In the genomic region with DNA sequence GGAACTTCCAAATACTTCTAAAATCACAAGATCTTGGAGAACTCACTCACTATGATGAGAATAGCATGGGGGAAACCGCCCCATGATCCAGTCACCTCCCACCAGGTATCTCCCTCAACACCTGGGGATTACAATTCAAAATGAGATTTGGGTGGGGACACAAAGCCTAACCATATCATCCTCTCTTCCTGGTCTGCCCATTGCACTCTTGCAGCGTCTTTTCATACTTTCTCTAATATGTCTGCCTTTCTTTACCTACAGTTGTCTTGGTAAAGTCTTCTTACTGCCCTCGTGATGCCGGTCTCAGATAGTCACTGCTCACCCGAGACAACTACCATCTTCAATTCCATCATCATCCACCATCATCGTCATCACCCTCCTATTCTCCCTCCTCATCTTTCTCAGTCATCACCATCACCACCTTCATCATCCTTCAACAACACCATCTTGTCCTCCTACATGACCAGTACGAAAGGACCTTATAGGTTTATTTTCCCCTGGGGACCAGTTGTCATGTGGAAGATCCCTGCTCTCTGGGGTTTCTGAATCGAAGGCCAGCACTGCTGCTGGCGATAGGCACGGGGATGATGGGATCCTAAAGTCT, we compare ENCODE assay signal across 39 cellular contexts.
"Had no signal": no experiment of that assay in that cellular context is flagged by ENCODE, and none has a peak within 500 bp of the region (broad histone marks: within the 10 kb centered on the region; RNA-seq: fewer than 3 reads in every experiment).

No MANE protein-coding gene starts in this region.

- FAIRE-seq: bronchial epithelial cell had no signal

- H3K4me1 Mint-ChIP-seq: activated CD4-positive, alpha-beta memory T cell treated with anti-CD3 and anti-CD28 coated beads, Interleukin-2, amount 10 ng/mL, durations not matched to agents 7 days and 5 days; activated CD4-positive, alpha-beta T cell treated with anti-CD3 and anti-CD28 coated beads for 36 hours; activated CD4-positive, alpha-beta T cell treated with anti-CD3 and anti-CD28 coated beads, Interleukin-2, amount 10 ng/mL, durations not matched to agents 7 days and 5 days; activated CD8-positive, alpha-beta memory T cell treated with anti-CD3 and anti-CD28 coated beads, Interleukin-2, amount 10 ng/mL, durations not matched to agents 7 days and 5 days; activated naive CD4-positive, alpha-beta T cell treated with anti-CD3 and anti-CD28 coated beads, Interleukin-2, amount 10 ng/mL, durations not matched to agents 7 days and 5 days; activated naive CD4-positive, alpha-beta T cell treated with anti-CD3 and anti-CD28 coated beads, Interleukin-2, amount 50 U/mL, for 24 hours; activated naive CD8-positive, alpha-beta T cell treated with anti-CD3 and anti-CD28 coated beads, Interleukin-2, amount 10 ng/mL, durations not matched to agents 7 days and 5 days; activated naive CD8-positive, alpha-beta T cell treated with anti-CD3 and anti-CD28 coated beads, Interleukin-2, amount 50 U/mL, for 24 hours; central memory CD8-positive, alpha-beta T cell had no signal

- H3K27me3 Mint-ChIP-seq: activated CD4-positive, alpha-beta T cell treated with anti-CD3 and anti-CD28 coated beads, Interleukin-2, amount 10 ng/mL, durations not matched to agents 7 days and 5 days; activated naive CD4-positive, alpha-beta T cell treated with anti-CD3 and anti-CD28 coated beads, Interleukin-2, amount 50 U/mL, for 24 hours; activated naive CD8-positive, alpha-beta T cell; central memory CD8-positive, alpha-beta T cell had no signal

- H3K36me3 ChIP-seq: ascending aorta, cardiac muscle cell, WERI-Rb-1 had no signal

- H3K27me3 ChIP-seq: ascending aorta, cardiac muscle cell had no signal

- DNase-seq: activated CD4-positive, alpha-beta memory T cell treated with anti-CD3 and anti-CD28 coated beads, Interleukin-2, amount 10 ng/mL, durations not matched to agents 7 days and 5 days; activated CD4-positive, alpha-beta T cell treated with anti-CD3 and anti-CD28 coated beads for 1 hour; activated CD4-positive, alpha-beta T cell treated with anti-CD3 and anti-CD28 coated beads for 36 hours; activated CD4-positive, alpha-beta T cell treated with anti-CD3 and anti-CD28 coated beads for 48 hours; activated CD4-positive, alpha-beta T cell treated with anti-CD3 and anti-CD28 coated beads, Interleukin-2, amount 10 ng/mL, durations not matched to agents 7 days and 5 days; activated CD4-positive, alpha-beta T cell treated with anti-CD3 and anti-CD28 coated beads, Interleukin-2, amount 50 U/mL, for 48 hours; activated CD4-positive, CD25-positive, alpha-beta regulatory T cell; activated CD8-positive, alpha-beta memory T cell treated with anti-CD3 and anti-CD28 coated beads for 24 hours; activated CD8-positive, alpha-beta memory T cell treated with anti-CD3 and anti-CD28 coated beads, Interleukin-2, amount 10 ng/mL, durations not matched to agents 7 days and 5 days; activated CD8-positive, alpha-beta memory T cell treated with anti-CD3 and anti-CD28 coated beads, Interleukin-2, amount 50 U/mL, for 48 hours; activated CD8-positive, alpha-beta T cell treated with anti-CD3 and anti-CD28 coated beads, Interleukin-2, amount 10 ng/mL, durations not matched to agents 7 days and 5 days; activated effector memory CD4-positive, alpha-beta T cell treated with Interleukin-2 at 50 U/mL for 16 hours; activated gamma-delta T cell; activated naive CD4-positive, alpha-beta T cell treated with anti-CD3 and anti-CD28 coated beads, Interleukin-2, amount 10 ng/mL, durations not matched to agents 7 days and 5 days; activated naive CD4-positive, alpha-beta T cell treated with Interleukin-2 at 50 U/mL for 16 hours; activated naive CD8-positive, alpha-beta T cell treated with anti-CD3 and anti-CD28 coated beads, Interleukin-2, amount 10 ng/mL, durations not matched to agents 7 days and 5 days; activated naive CD8-positive, alpha-beta T cell treated with anti-CD3 and anti-CD28 coated beads, Interleukin-2, amount 50 U/mL, for 24 hours; activated T-cell treated with anti-CD3 and anti-CD28 coated beads, Interleukin-2, amount 50 U/mL, for 24 hours; activated T-cell treated with anti-CD3 and anti-CD28 coated beads, Interleukin-2, amount 50 U/mL, for 48 hours; amygdala; anterior cingulate cortex; caudate nucleus; cerebellar nuclear complex; T-helper 1 cell; T-helper 2 cell; T-helper 9 cell; WERI-Rb-1 had no signal

- ATAC-seq: activated CD4-positive, alpha-beta T cell treated with anti-CD3 and anti-CD28 coated beads for 36 hours; activated CD4-positive, CD25-positive, alpha-beta regulatory T cell treated with anti-CD3 and anti-CD28 coated beads, Interleukin-2, amount 50 U/mL, for 24 hours; activated CD8-positive, alpha-beta memory T cell treated with anti-CD3 and anti-CD28 coated beads, Interleukin-2, amount 10 ng/mL, durations not matched to agents 7 days and 5 days; activated CD8-positive, alpha-beta T cell treated with anti-CD3 and anti-CD28 coated beads, Interleukin-2, amount 10 ng/mL, durations not matched to agents 7 days and 5 days; activated naive CD8-positive, alpha-beta T cell treated with anti-CD3 and anti-CD28 coated beads, Interleukin-2, amount 50 U/mL, for 24 hours; WTC11 had no signal

- H3K9me3 Mint-ChIP-seq: activated CD4-positive, alpha-beta memory T cell treated with anti-CD3 and anti-CD28 coated beads, Interleukin-2, amount 10 ng/mL, durations not matched to agents 7 days and 5 days; activated CD4-positive, alpha-beta T cell treated with anti-CD3 and anti-CD28 coated beads, Interleukin-2, amount 10 ng/mL, durations not matched to agents 7 days and 5 days; activated naive CD4-positive, alpha-beta T cell treated with anti-CD3 and anti-CD28 coated beads, Interleukin-2, amount 10 ng/mL, durations not matched to agents 7 days and 5 days; activated naive CD4-positive, alpha-beta T cell treated with anti-CD3 and anti-CD28 coated beads, Interleukin-2, amount 50 U/mL, for 24 hours; activated naive CD8-positive, alpha-beta T cell treated with anti-CD3 and anti-CD28 coated beads, Interleukin-2, amount 10 ng/mL, durations not matched to agents 7 days and 5 days; activated naive CD8-positive, alpha-beta T cell treated with anti-CD3 and anti-CD28 coated beads, Interleukin-2, amount 50 U/mL, for 24 hours; activated T-cell treated with anti-CD3 and anti-CD28 coated beads, Interleukin-2, amount 50 U/mL, for 24 hours; activated T-helper 2 cell treated with anti-CD3 and anti-CD28 coated beads, Interferon-gamma antibody, Interleukin-2, Interleukin-4, amounts not matched to agents 10 μg/mL and 5 μg/mL and 100 μg/mL, durations not matched to agents 14 hours and 24 hours and 36 hours; central memory CD8-positive, alpha-beta T cell; T-helper 1 cell treated with Interleukin-12 subunit alpha and Interleukin-12 subunit beta and Interleukin-4 antibody, amounts not matched to agents 30 μg/mL and 1 μg/mL, for 36 hours; T-helper 2 cell treated with Interferon-gamma antibody and Interleukin-4, amounts not matched to agents 5 μg/mL and 100 μg/mL, for 36 hours had no signal

- H3K27ac Mint-ChIP-seq: activated CD4-positive, alpha-beta memory T cell treated with anti-CD3 and anti-CD28 coated beads, Interleukin-2, amount 10 ng/mL, durations not matched to agents 7 days and 5 days; activated CD4-positive, alpha-beta T cell treated with anti-CD3 and anti-CD28 coated beads for 36 hours; activated CD4-positive, alpha-beta T cell treated with anti-CD3 and anti-CD28 coated beads, Interleukin-2, amount 10 ng/mL, durations not matched to agents 7 days and 5 days; activated CD8-positive, alpha-beta memory T cell treated with anti-CD3 and anti-CD28 coated beads, Interleukin-2, amount 10 ng/mL, durations not matched to agents 7 days and 5 days; activated CD8-positive, alpha-beta T cell treated with anti-CD3 and anti-CD28 coated beads, Interleukin-2, amount 10 ng/mL, durations not matched to agents 7 days and 5 days; activated naive CD4-positive, alpha-beta T cell treated with anti-CD3 and anti-CD28 coated beads, Interleukin-2, amount 10 ng/mL, durations not matched to agents 7 days and 5 days; activated naive CD4-positive, alpha-beta T cell treated with anti-CD3 and anti-CD28 coated beads, Interleukin-2, amount 50 U/mL, for 24 hours; activated naive CD8-positive, alpha-beta T cell; activated naive CD8-positive, alpha-beta T cell treated with anti-CD3 and anti-CD28 coated beads, Interleukin-2, amount 10 ng/mL, durations not matched to agents 7 days and 5 days; activated naive CD8-positive, alpha-beta T cell treated with anti-CD3 and anti-CD28 coated beads, Interleukin-2, amount 50 U/mL, for 24 hours; activated T-cell treated with anti-CD3 and anti-CD28 coated beads, Interleukin-2, amount 50 U/mL, for 24 hours; activated T-helper 2 cell treated with anti-CD3 and anti-CD28 coated beads, Interferon-gamma antibody, Interleukin-2, Interleukin-4, amounts not matched to agents 10 μg/mL and 5 μg/mL and 100 μg/mL, durations not matched to agents 14 hours and 24 hours and 36 hours; T-helper 1 cell treated with Interleukin-12 subunit alpha and Interleukin-12 subunit beta and Interleukin-4 antibody, amounts not matched to agents 30 μg/mL and 1 μg/mL, for 36 hours; T-helper 2 cell treated with Interferon-gamma antibody and Interleukin-4, amounts not matched to agents 5 μg/mL and 100 μg/mL, for 36 hours; WTC11 had no signal

- H3K27ac ChIP-seq: ascending aorta, cardiac muscle cell, WERI-Rb-1 had no signal

- H3K9me3 ChIP-seq: ascending aorta had no signal

- H3K4me3 Mint-ChIP-seq: activated CD4-positive, alpha-beta memory T cell treated with anti-CD3 and anti-CD28 coated beads, Interleukin-2, amount 10 ng/mL, durations not matched to agents 7 days and 5 days; activated CD4-positive, alpha-beta T cell treated with anti-CD3 and anti-CD28 coated beads for 36 hours; activated CD4-positive, alpha-beta T cell treated with anti-CD3 and anti-CD28 coated beads, Interleukin-2, amount 10 ng/mL, durations not matched to agents 7 days and 5 days; activated CD8-positive, alpha-beta memory T cell treated with anti-CD3 and anti-CD28 coated beads, Interleukin-2, amount 10 ng/mL, durations not matched to agents 7 days and 5 days; activated CD8-positive, alpha-beta T cell treated with anti-CD3 and anti-CD28 coated beads, Interleukin-2, amount 10 ng/mL, durations not matched to agents 7 days and 5 days; activated naive CD4-positive, alpha-beta T cell treated with anti-CD3 and anti-CD28 coated beads, Interleukin-2, amount 10 ng/mL, durations not matched to agents 7 days and 5 days; activated naive CD4-positive, alpha-beta T cell treated with anti-CD3 and anti-CD28 coated beads, Interleukin-2, amount 50 U/mL, for 24 hours; activated naive CD8-positive, alpha-beta T cell; activated naive CD8-positive, alpha-beta T cell treated with anti-CD3 and anti-CD28 coated beads, Interleukin-2, amount 10 ng/mL, durations not matched to agents 7 days and 5 days; activated naive CD8-positive, alpha-beta T cell treated with anti-CD3 and anti-CD28 coated beads, Interleukin-2, amount 50 U/mL, for 24 hours; activated T-cell treated with anti-CD3 and anti-CD28 coated beads, Interleukin-2, amount 50 U/mL, for 24 hours; brain; central memory CD8-positive, alpha-beta T cell; T-helper 1 cell treated with Interleukin-12 subunit alpha and Interleukin-12 subunit beta and Interleukin-4 antibody, amounts not matched to agents 30 μg/mL and 1 μg/mL, for 36 hours; T-helper 2 cell treated with Interferon-gamma antibody and Interleukin-4, amounts not matched to agents 5 μg/mL and 100 μg/mL, for 36 hours; WTC11 had no signal

- H3K4me3 ChIP-seq: ascending aorta, cardiac muscle cell had no signal

- H3K4me1 ChIP-seq: ascending aorta had no signal
